In the genomic region with DNA sequence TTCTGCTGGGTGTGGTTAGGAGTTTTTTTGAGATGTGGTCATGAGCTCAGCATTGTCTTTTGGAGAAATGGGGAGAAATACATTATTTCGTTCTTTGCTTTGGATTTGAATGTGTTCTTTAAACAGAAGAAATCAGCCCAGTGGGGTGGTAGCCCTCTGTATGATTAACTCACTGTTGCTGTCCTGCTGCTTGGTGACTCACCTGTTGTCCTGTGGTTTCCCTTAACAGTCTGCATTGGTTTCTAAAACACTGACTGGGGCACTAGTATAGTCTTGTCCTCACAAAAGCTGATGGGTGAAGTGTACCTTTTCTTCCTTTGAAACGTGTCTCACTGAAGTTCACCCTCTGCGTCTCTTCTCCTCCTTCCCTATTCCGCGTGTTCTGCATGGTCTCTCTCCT, we compare ENCODE assay signal across 9 cellular contexts.
DNase-seq lines count a peak whose midpoint lies in the region; ATAC-seq, FAIRE-seq and TF ChIP-seq lines count a peak whose summit lies in the region.
"Had no signal": no experiment of that assay in that cellular context is flagged by ENCODE, and none has a peak within 500 bp of the region (broad histone marks: within the 10 kb centered on the region; RNA-seq: fewer than 3 reads in every experiment).

No MANE protein-coding gene starts in this region.

- H3K4me1 ChIP-seq in breast epithelium, result no peaks in the 10 kb centered on the region
- H3K4me1 ChIP-seq in esophagus squamous epithelium, result peaks cover 0 to 12% (median 0%) of the 10 kb centered on the region in 3 donors
- no peaks in the 10 kb centered on the region for H3K4me1 ChIP-seq in suprapubic skin

- 46 to 54% methylated on average over 5 of the region's 5 CpGs for WGBS in esophagus squamous epithelium, 2 donors
- 86% methylated on average over 5 of the region's 5 CpGs for WGBS in suprapubic skin

- no peaks in the 10 kb centered on the region for H3K27me3 Mint-ChIP-seq in MCF 10A (ENCODE audit: insufficient read depth, unreplicated experiment)

- ATAC-seq in HG03354 (IDR thresholded peaks at IDR 0.05; ENCODE audit: poor library complexity, severe bottlenecking, unreplicated experiment), result peak; percentile 98
- ATAC-seq in stimulated activated effector memory CD8-positive, alpha-beta T cell treated with anti-CD3 and anti-CD28 coated beads, Interleukin-12 subunit alpha, Interleukin-12 subunit beta, amount 100 ng/mL, for 72 hours, result peak; percentile 94

- no peaks in the 10 kb centered on the region for H3K4me1 Mint-ChIP-seq in MCF 10A (ENCODE audit: insufficient read depth, unreplicated experiment)
- H3K4me1 Mint-ChIP-seq in stimulated activated effector memory CD8-positive, alpha-beta T cell treated with anti-CD3 and anti-CD28 coated beads, Interleukin-12 subunit alpha, Interleukin-12 subunit beta, amount 100 ng/mL, for 72 hours, result no peaks in the 10 kb centered on the region

- POLR2A ChIA-PET in MCF 10A (lab: Yijun Ruan, JAX), result interaction anchor here (0.6 to 2.2 kb wide), 7 partner anchors 13 to 65 kb away, joined by 3 to 10 read pairs (median 3); no protein-coding TSS in a partner anchor

- peak; percentile 74 for DNase-seq in MCF 10A (ENCODE audit: unreplicated experiment)
- DNase-seq in breast epithelium (ENCODE audit: low spot score in 2 of 2), result no peak
- peak; percentile 91 for DNase-seq in bronchial epithelial cell (ENCODE audit: low read depth)
- DNase-seq in stimulated activated effector memory CD8-positive, alpha-beta T cell treated with anti-CD3 and anti-CD28 coated beads, Interleukin-12 subunit alpha, Interleukin-12 subunit beta, amount 100 ng/mL, for 72 hours (ENCODE audit: low spot score in 2 of 2), result no peak
- no peak for DNase-seq in substantia nigra (lab: John Stamatoyannopoulos, UW)
- no peak for DNase-seq in esophagus squamous epithelium (lab: John Stamatoyannopoulos, UW)
- DNase-seq in suprapubic skin (ENCODE audit: low spot score in 2 of 2), result no peak

- H3K27me3 ChIP-seq in breast epithelium, result no peaks in the 10 kb centered on the region
- no peaks in the 10 kb centered on the region for H3K27me3 ChIP-seq in bronchial epithelial cell (ENCODE audit: control insufficient read depth, insufficient read depth, low read length)
- H3K27me3 ChIP-seq in esophagus squamous epithelium, result no peaks in the 10 kb centered on the region
- no peaks in the 10 kb centered on the region for H3K27me3 ChIP-seq in suprapubic skin

- no peak for TF ChIP-seq CTCF in MCF 10A (IDR thresholded peaks at IDR 0.05; ENCODE audit: unreplicated experiment)
- no peak for TF ChIP-seq CTCF in breast epithelium (IDR thresholded peaks at IDR 0.05)
- no peak for TF ChIP-seq CTCF in bronchial epithelial cell (IDR thresholded peaks at IDR 0.05; ENCODE audit: insufficient read depth, low read length, severe bottlenecking)
- TF ChIP-seq CTCF in esophagus squamous epithelium (IDR thresholded peaks at IDR 0.05), result no peak
- no peak for TF ChIP-seq CTCF in suprapubic skin (IDR thresholded peaks at IDR 0.05)

- no peak overlapping the region for H3K4me3 Mint-ChIP-seq in MCF 10A (ENCODE audit: unreplicated experiment)
- H3K4me3 Mint-ChIP-seq in stimulated activated effector memory CD8-positive, alpha-beta T cell treated with anti-CD3 and anti-CD28 coated beads, Interleukin-12 subunit alpha, Interleukin-12 subunit beta, amount 100 ng/mL, for 72 hours, result no peak overlapping the region

- intact Hi-C loops in MCF 10A (cut with micrococcal nuclease) (loop anchor here (1.0 kb wide), 1 partner anchor 65 kb away; no protein-coding TSS in a partner anchor), breast epithelium (cut with DNase I; ENCODE audit: low total_unique reads) (no loop called here), esophagus squamous epithelium (cut with DNase I) (no loop called here)

- no peak for TF ChIP-seq EP300 in suprapubic skin (IDR thresholded peaks at IDR 0.05)

- CTCF ChIA-PET in MCF 10A (lab: Yijun Ruan, JAX), result interaction anchor here (0.6 kb wide), 1 partner anchor 1585 kb away, joined by 3 read pairs; no protein-coding TSS in a partner anchor

- H3K27ac Mint-ChIP-seq in MCF 10A (ENCODE audit: low read depth, unreplicated experiment), result no peak overlapping the region
- no peak overlapping the region for H3K27ac Mint-ChIP-seq in stimulated activated effector memory CD8-positive, alpha-beta T cell treated with anti-CD3 and anti-CD28 coated beads, Interleukin-12 subunit alpha, Interleukin-12 subunit beta, amount 100 ng/mL, for 72 hours

- H3K36me3 ChIP-seq in breast epithelium, result no peaks in the 10 kb centered on the region
- peaks cover 9% of the 10 kb centered on the region for H3K36me3 ChIP-seq in bronchial epithelial cell (ENCODE audit: control insufficient read depth, insufficient read depth, low read length)
- H3K36me3 ChIP-seq in esophagus squamous epithelium, result peaks cover 0 to 78% (median 0%) of the 10 kb centered on the region in 3 donors
- H3K36me3 ChIP-seq in suprapubic skin, result peaks cover 13% of the 10 kb centered on the region

- peak; percentile 83 for FAIRE-seq in bronchial epithelial cell (lab: Jason Lieb, UNC)

- TF ChIP-seq POLR2A in breast epithelium (IDR thresholded peaks at IDR 0.05) (no peak), esophagus squamous epithelium (IDR thresholded peaks at IDR 0.05) (no peak), suprapubic skin (IDR thresholded peaks at IDR 0.05) (no peak)

- no peaks in the 10 kb centered on the region for H3K9me3 Mint-ChIP-seq in MCF 10A (ENCODE audit: unreplicated experiment)
- no peaks in the 10 kb centered on the region for H3K9me3 Mint-ChIP-seq in stimulated activated effector memory CD8-positive, alpha-beta T cell treated with anti-CD3 and anti-CD28 coated beads, Interleukin-12 subunit alpha, Interleukin-12 subunit beta, amount 100 ng/mL, for 72 hours

- no peaks in the 10 kb centered on the region for H3K9me3 ChIP-seq in breast epithelium
- no peaks in the 10 kb centered on the region for H3K9me3 ChIP-seq in esophagus squamous epithelium
- H3K9me3 ChIP-seq in suprapubic skin, result no peaks in the 10 kb centered on the region

- H3K36me3 Mint-ChIP-seq in MCF 10A (ENCODE audit: insufficient read depth, unreplicated experiment), result peaks cover 35% of the 10 kb centered on the region
- peaks cover 16% of the 10 kb centered on the region for H3K36me3 Mint-ChIP-seq in stimulated activated effector memory CD8-positive, alpha-beta T cell treated with anti-CD3 and anti-CD28 coated beads, Interleukin-12 subunit alpha, Interleukin-12 subunit beta, amount 100 ng/mL, for 72 hours

- H3K27ac ChIP-seq in breast epithelium (no peak overlapping the region), substantia nigra (ENCODE audit: low read depth, low read length, poor library complexity, severe bottlenecking) (no peak overlapping the region), esophagus squamous epithelium (no peak overlapping the region), suprapubic skin (no peak overlapping the region)
- H3K27ac ChIP-seq: skin epidermis had no signal

- no TSS peak for BruUV-seq in MCF 10A (replicated peaks; lab: Mats Ljungman, UMichigan)

- no peak overlapping the region for H3K4me3 ChIP-seq in breast epithelium
- no peak overlapping the region for H3K4me3 ChIP-seq in bronchial epithelial cell (ENCODE audit: low read depth, low read length)
- no peak overlapping the region for H3K4me3 ChIP-seq in esophagus squamous epithelium
- H3K4me3 ChIP-seq in suprapubic skin, result no peak overlapping the region
- H3K4me3 ChIP-seq: skin epidermis had no signal

Comparison
In these comparisons a context has a peak if more than half of its experiments do, and no peak if none do; other contexts are left out.
1. DNase-seq: peak in MCF 10A (single experiment) and bronchial epithelial cell (single experiment); none in breast epithelium (0 of 2), stimulated activated effector memory CD8-positive, alpha-beta T cell treated with anti-CD3 and anti-CD28 coated beads, Interleukin-12 subunit alpha, Interleukin-12 subunit beta, amount 100 ng/mL, for 72 hours (0 of 2), substantia nigra (0 of 49), esophagus squamous epithelium (single experiment) and suprapubic skin (0 of 2).